Comparison of ENCODE assay signal across 12 cellular contexts in genomic region chr5:160479926-160480325, GRCh38. TPM values are rescaled to one million over a fixed set of nuclear protein-coding genes. Genes with fewer than 3 reads are reported as not detected.
DNase-seq lines count a peak whose midpoint lies in the region; ATAC-seq, FAIRE-seq and TF ChIP-seq lines count a peak whose summit lies in the region.
"Had no signal": no experiment of that assay in that cellular context is flagged by ENCODE, and none has a peak within 500 bp of the region (broad histone marks: within the 10 kb centered on the region; RNA-seq: fewer than 3 reads in every experiment).

No MANE protein-coding gene starts in this region.

- no peak for FAIRE-seq in kidney (lab: Jason Lieb, UNC)
- FAIRE-seq: urothelium cell line had no signal

- intact Hi-C loops in activated T-helper 1 cell treated with anti-CD3 and anti-CD28 coated beads, Interleukin-12 subunit alpha, Interleukin-12 subunit beta, Interleukin-2, Interleukin-4 antibody, amounts not matched to agents 30 ng/mL and 10 ng/mL and 1 ng/mL, durations not matched to agents 14 hours and 24 hours and 36 hours (cut with micrococcal nuclease) = no loop called here
- intact Hi-C loops in kidney (cut with DNase I) = no loop called here

- peaks cover 84% of the 10 kb centered on the region for H3K4me1 Mint-ChIP-seq in activated T-helper 1 cell treated with anti-CD3 and anti-CD28 coated beads, Interleukin-12 subunit alpha, Interleukin-12 subunit beta, Interleukin-2, Interleukin-4 antibody, amounts not matched to agents 30 ng/mL and 10 ng/mL and 1 ng/mL, durations not matched to agents 14 hours and 24 hours and 36 hours (ENCODE audit: low read depth)

- H3K9me3 ChIP-seq in kidney (ENCODE audit: control insufficient read depth in 1 of 2, low read length in 2 of 2) = no peaks in the 10 kb centered on the region
- H3K9me3 ChIP-seq: heart right ventricle had no signal

- H3K27me3 Mint-ChIP-seq in activated T-helper 1 cell treated with anti-CD3 and anti-CD28 coated beads, Interleukin-12 subunit alpha, Interleukin-12 subunit beta, Interleukin-2, Interleukin-4 antibody, amounts not matched to agents 30 ng/mL and 10 ng/mL and 1 ng/mL, durations not matched to agents 14 hours and 24 hours and 36 hours (ENCODE audit: insufficient read depth) = no peaks in the 10 kb centered on the region

- peaks cover 70% of the 10 kb centered on the region for H3K36me3 Mint-ChIP-seq in activated T-helper 1 cell treated with anti-CD3 and anti-CD28 coated beads, Interleukin-12 subunit alpha, Interleukin-12 subunit beta, Interleukin-2, Interleukin-4 antibody, amounts not matched to agents 30 ng/mL and 10 ng/mL and 1 ng/mL, durations not matched to agents 14 hours and 24 hours and 36 hours (ENCODE audit: low read depth)
- H3K36me3 Mint-ChIP-seq: naive B cell had no signal

- DNase-seq in AG08395 (ENCODE audit: low spot score) (peak; percentile 70), ELR (ENCODE audit: low read depth) (peak; percentile 93), fibroblast of pulmonary artery (ENCODE audit: low read depth) (peak; percentile 57), NCI-H2196 treated with DMSO at 0.1 percent for 48 hours (lab: John Stamatoyannopoulos, UW; ENCODE audit: unreplicated experiment) (no peak), D341Med (ENCODE audit: low spot score) (no peak), kidney (no peak)
- DNase-seq in activated T-helper 1 cell treated with anti-CD3 and anti-CD28 coated beads, Interleukin-12 subunit alpha, Interleukin-12 subunit beta, Interleukin-2, Interleukin-4 antibody, amounts not matched to agents 30 ng/mL and 10 ng/mL and 1 ng/mL, durations not matched to agents 14 hours and 24 hours and 36 hours (ENCODE audit: low spot score) = no peak
- DNase-seq: heart right ventricle, naive B cell, NCI-H510A treated with DMSO at 0.1 percent for 48 hours had no signal

- H3K9me3 Mint-ChIP-seq in activated T-helper 1 cell treated with anti-CD3 and anti-CD28 coated beads, Interleukin-12 subunit alpha, Interleukin-12 subunit beta, Interleukin-2, Interleukin-4 antibody, amounts not matched to agents 30 ng/mL and 10 ng/mL and 1 ng/mL, durations not matched to agents 14 hours and 24 hours and 36 hours = no peaks in the 10 kb centered on the region
- H3K9me3 Mint-ChIP-seq: naive B cell had no signal

- TF ChIP-seq CTCF in fibroblast of pulmonary artery (IDR thresholded peaks at IDR 0.05; ENCODE audit: low read length, missing control alignments) (no peak), kidney (IDR thresholded peaks at IDR 0.05; ENCODE audit: borderline replicate concordance, extremely low read depth, insufficient read depth) (no peak)

- H3K27ac ChIP-seq in kidney (ENCODE audit: low read depth in 2 of 2, low read length in 2 of 2) = no peak overlapping the region
- H3K27ac ChIP-seq: heart right ventricle had no signal

- H3K27ac Mint-ChIP-seq in activated T-helper 1 cell treated with anti-CD3 and anti-CD28 coated beads, Interleukin-12 subunit alpha, Interleukin-12 subunit beta, Interleukin-2, Interleukin-4 antibody, amounts not matched to agents 30 ng/mL and 10 ng/mL and 1 ng/mL, durations not matched to agents 14 hours and 24 hours and 36 hours = peak overlapping the region; percentile 77
- H3K27ac Mint-ChIP-seq: naive B cell had no signal

- peaks cover 7 to 18% of the 10 kb centered on the region in 2 donors for H3K4me1 ChIP-seq in kidney (ENCODE audit: control insufficient read depth in 1 of 2, insufficient read depth in 1 of 2, low read depth in 1 of 2, low read length in 2 of 2)

- H3K9ac ChIP-seq in kidney (ENCODE audit: low read length in 2 of 2) = no peak overlapping the region

- ATAC-seq in HG02571 (IDR thresholded peaks at IDR 0.05; ENCODE audit: unreplicated experiment) = no peak
- ATAC-seq: heart right ventricle had no signal

- H3K4me3 ChIP-seq in fibroblast of pulmonary artery (replicated peaks; ENCODE audit: low read depth, low read length) (no peak overlapping the region), kidney (ENCODE audit: low read length in 2 of 2) (no peak overlapping the region)
- H3K4me3 ChIP-seq: heart right ventricle had no signal

- H3K36me3 ChIP-seq in kidney (ENCODE audit: control insufficient read depth in 1 of 2, insufficient read depth in 2 of 2, low read length in 2 of 2) = no peaks in the 10 kb centered on the region
- H3K36me3 ChIP-seq: heart right ventricle had no signal

- peak overlapping the region; percentile 23 for H3K4me3 Mint-ChIP-seq in activated T-helper 1 cell treated with anti-CD3 and anti-CD28 coated beads, Interleukin-12 subunit alpha, Interleukin-12 subunit beta, Interleukin-2, Interleukin-4 antibody, amounts not matched to agents 30 ng/mL and 10 ng/mL and 1 ng/mL, durations not matched to agents 14 hours and 24 hours and 36 hours
- H3K4me3 Mint-ChIP-seq: naive B cell had no signal

RNA-seq across cellular contexts. Expression of gene PTTG1, which starts 58.3 kb away (rescaled TPM):
- total RNA-seq in activated T-helper 1 cell treated with anti-CD3 and anti-CD28 coated beads, Interleukin-12 subunit alpha, Interleukin-12 subunit beta, Interleukin-2, Interleukin-4 antibody, amounts not matched to agents 30 ng/mL and 10 ng/mL and 1 ng/mL, durations not matched to agents 14 hours and 24 hours and 36 hours = 69.9 and 75.5 TPM in 2 replicates
- total RNA-seq in kidney = 2.5 TPM
- polyA plus RNA-seq in kidney (ENCODE audit: insufficient read depth, low read depth, low replicate concordance) = 4.4 TPM

Comparison
In these comparisons a context has a peak if more than half of its experiments do, and no peak if none do; other contexts are left out.
1. DNase-seq: peak in AG08395 (single experiment), ELR (single experiment) and fibroblast of pulmonary artery (single experiment); none in activated T-helper 1 cell treated with anti-CD3 and anti-CD28 coated beads, Interleukin-12 subunit alpha, Interleukin-12 subunit beta, Interleukin-2, Interleukin-4 antibody, amounts not matched to agents 30 ng/mL and 10 ng/mL and 1 ng/mL, durations not matched to agents 14 hours and 24 hours and 36 hours (single experiment), NCI-H2196 treated with DMSO at 0.1 percent for 48 hours (single experiment), D341Med (single experiment) and kidney (single experiment).
2. RNA of gene PTTG1, which starts 58.3 kb away (total RNA-seq): 69.9 to 75.5 TPM in activated T-helper 1 cell treated with anti-CD3 and anti-CD28 coated beads, Interleukin-12 subunit alpha, Interleukin-12 subunit beta, Interleukin-2, Interleukin-4 antibody, amounts not matched to agents 30 ng/mL and 10 ng/mL and 1 ng/mL, durations not matched to agents 14 hours and 24 hours and 36 hours; 2.5 TPM in kidney (single experiment); every median in the first group is over 10 times any median in the second.